In genomic region chr7:45886931-45887667, GRCh38 we compare ENCODE assay signal across 22 cellular contexts. TPM values are rescaled to one million over a fixed set of nuclear protein-coding genes. Genes with fewer than 3 reads are reported as not detected.
"Had no signal": no experiment of that assay in that cellular context is flagged by ENCODE, and none has a peak within 500 bp of the region (broad histone marks: within the 10 kb centered on the region; RNA-seq: fewer than 3 reads in every experiment).

No MANE protein-coding gene starts in this region.

- FAIRE-seq: keratinocyte, small intestine had no signal

- H3K36me3 Mint-ChIP-seq: immature natural killer cell; naive thymus-derived CD4-positive, alpha-beta T cell had no signal

- H3K4me1 Mint-ChIP-seq: immature natural killer cell had no signal

- H3K36me3 ChIP-seq: colonic mucosa, left ventricle myocardium inferior, right atrium auricular region had no signal

- H3K9me3 ChIP-seq: colonic mucosa, left ventricle myocardium inferior, right atrium auricular region had no signal

- DNase-seq: colonic mucosa; effector CD4-positive, alpha-beta T cell; foreskin fibroblast; immature natural killer cell; left cardiac atrium; left ventricle myocardium inferior; naive thymus-derived CD4-positive, alpha-beta T cell; nephron progenitor cell; small intestine; stimulated activated CD4-positive, alpha-beta T cell treated with anti-CD3 and anti-CD28 coated beads, Interleukin-12 subunit alpha, Interleukin-12 subunit beta, amount 100 ng/mL, for 4 hours; stimulated activated naive CD4-positive, alpha-beta T cell treated with Interleukin-2 at 50 U/mL for 16 hours; trophoblast cell had no signal

- H3K4me3 ChIP-seq: colonic mucosa, left ventricle myocardium inferior, lung, right atrium auricular region had no signal

- ATAC-seq: esophagus mucosa; left cardiac atrium; naive thymus-derived CD4-positive, alpha-beta T cell had no signal

- H3K9me3 Mint-ChIP-seq: immature natural killer cell, nephron progenitor cell had no signal

- H3K4me3 Mint-ChIP-seq: immature natural killer cell; naive thymus-derived CD4-positive, alpha-beta T cell had no signal

- H3K27ac Mint-ChIP-seq: immature natural killer cell; naive thymus-derived CD4-positive, alpha-beta T cell; nephron progenitor cell had no signal

- H3K27me3 ChIP-seq: right atrium auricular region had no signal

- H3K27ac ChIP-seq: colonic mucosa, left ventricle myocardium inferior, right atrium auricular region had no signal

RNA-seq across cellular contexts. Expression of gene IGFBP1, which starts 1.2 kb away (rescaled TPM):
- total RNA-seq: dermis microvascular lymphatic vessel endothelial cell; esophagus mucosa; left cardiac atrium; left ventricle myocardium inferior; lung; mesenteric fat pad; mononuclear cell; naive thymus-derived CD4-positive, alpha-beta T cell; urinary bladder had no signal
- polyA plus RNA-seq: immature natural killer cell; keratinocyte; naive thymus-derived CD4-positive, alpha-beta T cell; small intestine had no signal

RNA-seq across cellular contexts. Expression of gene CCDC201, which starts 14.2 kb away (rescaled TPM):
- total RNA-seq: cerebellum; colonic mucosa; dermis microvascular lymphatic vessel endothelial cell; esophagus mucosa; left cardiac atrium; left ventricle myocardium inferior; lung; mesenteric fat pad; mononuclear cell; naive thymus-derived CD4-positive, alpha-beta T cell; omental fat pad; right atrium auricular region; urinary bladder had no signal
- polyA plus RNA-seq: immature natural killer cell; keratinocyte; lung; naive thymus-derived CD4-positive, alpha-beta T cell; small intestine; urinary bladder had no signal
